1 cellular context compared by ENCODE assay signal in the genomic region with DNA sequence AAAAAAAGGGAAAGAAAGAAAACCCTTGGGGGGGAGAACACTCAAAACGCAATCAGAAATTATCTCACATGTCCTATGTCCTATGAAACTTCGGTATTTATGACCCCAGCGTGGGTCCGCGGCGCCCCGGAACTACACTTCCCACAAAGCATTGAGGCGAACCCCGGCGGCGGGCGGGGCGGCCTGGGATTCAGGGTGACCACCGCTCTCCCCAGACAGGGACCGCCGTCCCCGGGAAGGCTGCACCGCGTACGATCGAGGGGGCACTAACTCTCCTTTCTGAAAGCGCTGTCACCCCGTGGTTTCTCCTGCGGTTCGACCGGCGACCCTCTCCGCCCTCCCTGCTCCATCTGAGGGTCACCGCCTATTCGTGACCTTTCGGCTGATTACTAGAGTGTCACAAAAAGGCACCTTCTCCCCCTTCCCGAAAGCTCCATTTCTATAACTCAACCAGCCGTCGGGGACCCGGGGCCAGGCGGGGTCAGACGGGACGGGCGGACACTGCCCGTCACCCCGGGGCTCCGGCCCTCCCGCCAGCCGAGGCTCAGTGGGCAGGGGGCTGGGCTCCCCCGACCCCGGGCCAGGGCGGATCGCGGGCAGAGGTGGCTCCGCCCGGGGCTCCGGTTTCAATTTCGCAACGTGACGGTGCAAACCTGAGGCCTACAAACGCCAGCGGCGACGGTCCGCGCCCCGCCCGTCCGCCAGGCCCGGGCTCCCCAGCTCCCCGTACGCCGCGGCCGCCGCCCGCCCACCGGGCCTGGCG.
A peak's percentile ranks its signal among the peaks of the same experiment; 100 is the strongest.
TF ChIP-seq lines count a peak whose summit lies in the region.

No MANE protein-coding gene starts in this region.

TF ChIP-seq in K562, 482 proteins besides CTCF, POLR2A, EP300 and RAD21 (continued from another document):
- TF ChIP-seq, protein P1, sequence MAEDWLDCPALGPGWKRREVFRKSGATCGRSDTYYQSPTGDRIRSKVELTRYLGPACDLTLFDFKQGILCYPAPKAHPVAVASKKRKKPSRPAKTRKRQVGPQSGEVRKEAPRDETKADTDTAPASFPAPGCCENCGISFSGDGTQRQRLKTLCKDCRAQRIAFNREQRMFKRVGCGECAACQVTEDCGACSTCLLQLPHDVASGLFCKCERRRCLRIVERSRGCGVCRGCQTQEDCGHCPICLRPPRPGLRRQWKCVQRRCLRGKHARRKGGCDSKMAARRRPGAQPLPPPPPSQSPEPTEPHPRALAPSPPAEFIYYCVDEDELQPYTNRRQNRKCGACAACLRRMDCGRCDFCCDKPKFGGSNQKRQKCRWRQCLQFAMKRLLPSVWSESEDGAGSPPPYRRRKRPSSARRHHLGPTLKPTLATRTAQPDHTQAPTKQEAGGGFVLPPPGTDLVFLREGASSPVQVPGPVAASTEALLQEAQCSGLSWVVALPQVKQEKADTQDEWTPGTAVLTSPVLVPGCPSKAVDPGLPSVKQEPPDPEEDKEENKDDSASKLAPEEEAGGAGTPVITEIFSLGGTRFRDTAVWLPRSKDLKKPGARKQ (CRISPR knock-in tag; IDR thresholded peaks at IDR 0.05): no peak
- TF ChIP-seq E2F4 (CRISPR knock-in tag; IDR thresholded peaks at IDR 0.05; ENCODE audit: low read depth) (0 out of 2 replicates have a peak, but pooled peaks have one; percentile 41), YY1 (IDR thresholded peaks at IDR 0.05; ENCODE audit: borderline replicate concordance in 1 of 3, control insufficient read depth in 1 of 3, extremely low read depth in 1 of 3, insufficient read depth in 3 of 3, insufficient read length in 1 of 3, insufficient replicate concordance in 2 of 3, low read depth in 1 of 3, low read length in 2 of 3) (peak in 1 of 3 experiments; percentile 66)
- TF ChIP-seq, protein P2, sequence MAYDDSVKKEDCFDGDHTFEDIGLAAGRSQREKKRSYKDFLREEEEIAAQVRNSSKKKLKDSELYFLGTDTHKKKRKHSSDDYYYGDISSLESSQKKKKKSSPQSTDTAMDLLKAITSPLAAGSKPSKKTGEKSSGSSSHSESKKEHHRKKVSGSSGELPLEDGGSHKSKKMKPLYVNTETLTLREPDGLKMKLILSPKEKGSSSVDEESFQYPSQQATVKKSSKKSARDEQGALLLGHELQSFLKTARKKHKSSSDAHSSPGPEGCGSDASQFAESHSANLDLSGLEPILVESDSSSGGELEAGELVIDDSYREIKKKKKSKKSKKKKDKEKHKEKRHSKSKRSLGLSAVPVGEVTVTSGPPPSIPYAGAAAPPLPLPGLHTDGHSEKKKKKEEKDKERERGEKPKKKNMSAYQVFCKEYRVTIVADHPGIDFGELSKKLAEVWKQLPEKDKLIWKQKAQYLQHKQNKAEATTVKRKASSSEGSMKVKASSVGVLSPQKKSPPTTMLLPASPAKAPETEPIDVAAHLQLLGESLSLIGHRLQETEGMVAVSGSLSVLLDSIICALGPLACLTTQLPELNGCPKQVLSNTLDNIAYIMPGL (CRISPR knock-in tag; IDR thresholded peaks at IDR 0.05): no peak
